ENCODE assay signal across 20 cellular contexts in the genomic region with DNA sequence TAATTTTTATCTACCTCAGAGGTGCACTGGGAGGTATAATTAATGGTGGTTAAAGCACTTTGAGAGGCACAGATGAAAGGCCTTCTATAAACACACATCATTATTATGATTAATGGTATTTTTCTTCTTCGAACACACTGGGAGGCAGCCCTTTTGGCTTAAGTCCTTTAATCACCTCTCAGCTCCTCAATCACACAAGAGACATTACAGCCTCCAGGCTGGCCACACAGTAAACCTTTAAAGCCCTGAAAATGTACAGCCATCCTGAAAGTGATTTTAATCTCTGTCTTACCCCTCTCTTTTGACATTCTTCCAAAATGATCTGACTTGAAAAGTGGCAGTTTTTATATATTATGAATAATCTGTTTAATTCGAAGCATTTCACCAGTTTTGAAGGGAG. TPM values are rescaled to one million over a fixed set of nuclear protein-coding genes. Genes with fewer than 3 reads are reported as not detected.
A peak's percentile ranks its signal among the peaks of the same experiment; 100 is the strongest.
DNase-seq lines count a peak whose midpoint lies in the region; FAIRE-seq and TF ChIP-seq lines count a peak whose summit lies in the region.
"Had no signal": no experiment of that assay in that cellular context is flagged by ENCODE, and none has a peak within 500 bp of the region (broad histone marks: within the 10 kb centered on the region; RNA-seq: fewer than 3 reads in every experiment).

No MANE protein-coding gene starts in this region.

- H3K9me3 Mint-ChIP-seq in astrocyte (ENCODE audit: unreplicated experiment) = peaks cover 2% of the 10 kb centered on the region
- H3K9me3 Mint-ChIP-seq: CD8-positive, alpha-beta T cell; HFFc6 had no signal

- H3K9me3 ChIP-seq in astrocyte (ENCODE audit: insufficient read depth, low read depth, low read length) = no peaks in the 10 kb centered on the region
- H3K9me3 ChIP-seq: MG63 had no signal

- no peak overlapping the region for H3K27ac ChIP-seq in astrocyte (ENCODE audit: low read depth, low read length)
- H3K27ac ChIP-seq: 22Rv1 had no signal

- no peak overlapping the region for H3K9ac ChIP-seq in astrocyte (ENCODE audit: low read length)

- peaks cover 28% of the 10 kb centered on the region for H3K4me1 Mint-ChIP-seq in astrocyte (ENCODE audit: low read depth, unreplicated experiment)

- no peaks in the 10 kb centered on the region for H4K20me1 ChIP-seq in astrocyte (ENCODE audit: insufficient read depth, low read length)

- no peak overlapping the region for H3K27ac Mint-ChIP-seq in astrocyte (ENCODE audit: unreplicated experiment)
- H3K27ac Mint-ChIP-seq: CD8-positive, alpha-beta T cell had no signal

- no peaks in the 10 kb centered on the region for H3K79me2 ChIP-seq in astrocyte (ENCODE audit: insufficient read depth, low read length)

- DNase-seq in NCI-H1105 treated with DMSO at 0.1 percent for 48 hours (lab: John Stamatoyannopoulos, UW) (peak; percentile 61), NCI-H1105 (lab: John Stamatoyannopoulos, UW) (no peak), M059J (ENCODE audit: low read depth) (peak; percentile 51), NCI-H748 (lab: John Stamatoyannopoulos, UW; ENCODE audit: unreplicated experiment) (peak; percentile 39), astrocyte (ENCODE audit: low read depth) (peak; percentile 12), NCI-H187 (lab: John Stamatoyannopoulos, UW) (no peak), AML-193 (lab: John Stamatoyannopoulos, UW) (no peak)
- DNase-seq in stimulated activated CD4-positive, alpha-beta T cell treated with anti-CD3 and anti-CD28 coated beads, Interleukin-2, amount 100 ng/mL, for 24 hours = no peak
- DNase-seq: C1 segment of cervical spinal cord; CD8-positive, alpha-beta T cell; DND-41; Kasumi-1; MG63; NCI-H1694; NCI-H2081 treated with DMSO at 0.1 percent for 48 hours; NK-92 treated with Interleukin-12 subunit alpha and Interleukin-12 subunit beta, amount 100 ng/mL, for 24 hours; T-helper 1 cell had no signal

- H3K4me1 ChIP-seq in astrocyte (ENCODE audit: insufficient read depth, low read length) = peaks cover 21% of the 10 kb centered on the region

- H3K4me3 ChIP-seq in astrocyte (ENCODE audit: insufficient read depth, low read depth, low read length) = no peak overlapping the region
- H3K4me3 ChIP-seq: MG63 had no signal

- no peaks in the 10 kb centered on the region for H3K27me3 Mint-ChIP-seq in astrocyte (ENCODE audit: low read depth, unreplicated experiment)

- H3K4me3 Mint-ChIP-seq in astrocyte (ENCODE audit: unreplicated experiment) = no peak overlapping the region
- H3K4me3 Mint-ChIP-seq: CD8-positive, alpha-beta T cell; HFFc6 had no signal

- H3K4me2 ChIP-seq in astrocyte (ENCODE audit: low read length) = no peak overlapping the region

- no peak overlapping the region for H2AFZ ChIP-seq in astrocyte (ENCODE audit: low read depth, low read length)

- no peaks in the 10 kb centered on the region for H3K36me3 Mint-ChIP-seq in astrocyte (ENCODE audit: low read depth, unreplicated experiment)
- H3K36me3 Mint-ChIP-seq: CD8-positive, alpha-beta T cell had no signal

- TF ChIP-seq CTCF in astrocyte (IDR thresholded peaks at IDR 0.05; ENCODE audit: insufficient read depth, low read depth, low read length) = no peak

- no peak for FAIRE-seq in astrocyte (lab: Jason Lieb, UNC)
- FAIRE-seq: GM12891 had no signal

- no peaks in the 10 kb centered on the region for H3K27me3 ChIP-seq in astrocyte (ENCODE audit: insufficient read depth, low read length)
- H3K27me3 ChIP-seq: MG63 had no signal

- H3K36me3 ChIP-seq in astrocyte (ENCODE audit: insufficient read depth, low read length) = no peaks in the 10 kb centered on the region
- H3K36me3 ChIP-seq: MG63 had no signal

RNA-seq across cellular contexts. Expression of gene VSTM5, which starts 54.3 kb away (rescaled TPM):
- total RNA-seq in M059J (2014; rRNA removed; shearing (Covaris generic)) = not detected in 2 replicates
- total RNA-seq in astrocyte = 0.19 and 0.45 TPM in 2 replicates
- total RNA-seq: CD8-positive, alpha-beta T cell had no signal

Comparison
In these comparisons a context has a peak if more than half of its experiments do, and no peak if none do; other contexts are left out.
1. DNase-seq: peak in NCI-H1105 treated with DMSO at 0.1 percent for 48 hours (single experiment), M059J (single experiment), NCI-H748 (single experiment) and astrocyte (single experiment); none in NCI-H1105 (single experiment), NCI-H187 (0 of 2), stimulated activated CD4-positive, alpha-beta T cell treated with anti-CD3 and anti-CD28 coated beads, Interleukin-2, amount 100 ng/mL, for 24 hours (0 of 2) and AML-193 (0 of 2).